9 cellular contexts compared by ENCODE assay signal in the genomic region with DNA sequence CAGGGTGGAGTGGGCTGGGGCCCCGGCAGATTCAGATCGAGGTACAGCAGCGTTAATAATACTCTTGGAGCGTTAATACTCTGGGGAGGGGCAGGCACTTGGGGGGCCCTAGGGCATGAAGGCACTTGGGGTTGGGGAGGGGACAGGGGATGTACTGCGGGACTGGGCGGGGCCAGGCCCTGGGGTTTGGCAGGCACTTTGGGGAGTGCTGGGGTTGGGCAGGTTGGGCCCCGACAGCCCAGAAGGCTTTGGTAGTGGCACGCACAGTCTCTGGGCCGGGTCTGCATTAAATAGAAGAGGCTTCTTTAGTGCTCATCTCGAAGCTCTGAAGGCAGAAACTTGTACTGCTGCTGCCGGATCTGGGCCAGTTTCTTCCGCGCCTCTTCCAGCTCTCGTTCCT. TPM values are rescaled to one million over a fixed set of nuclear protein-coding genes. Genes with fewer than 3 reads are reported as not detected.
A peak's percentile ranks its signal among the peaks of the same experiment; 100 is the strongest.
DNase-seq lines count a peak whose midpoint lies in the region; ATAC-seq lines count a peak whose summit lies in the region.
"Had no signal": no experiment of that assay in that cellular context is flagged by ENCODE, and none has a peak within 500 bp of the region (broad histone marks: within the 10 kb centered on the region; RNA-seq: fewer than 3 reads in every experiment).

No MANE protein-coding gene starts in this region.

- no peaks in the 10 kb centered on the region for H3K27me3 ChIP-seq in MG63

- no peaks in the 10 kb centered on the region for H3K9me3 ChIP-seq in MG63

- no peak overlapping the region for H3K4me3 ChIP-seq in MG63

- H3K27ac Mint-ChIP-seq in memory B cell = peak overlapping the region; percentile 2
- H3K27ac Mint-ChIP-seq: activated CD4-positive, alpha-beta memory T cell treated with anti-CD3 and anti-CD28 coated beads, Interleukin-2, amount 10 ng/mL, durations not matched to agents 7 days and 5 days had no signal

- DNase-seq in MG63 (peak; percentile 2), memory B cell (ENCODE audit: low spot score in 2 of 2) (no peak), NCI-H2029 treated with DMSO at 0.1 percent for 48 hours (lab: John Stamatoyannopoulos, UW) (no peak), T-helper 9 cell (no peak)
- DNase-seq: activated CD4-positive, alpha-beta memory T cell treated with anti-CD3 and anti-CD28 coated beads, Interleukin-2, amount 10 ng/mL, durations not matched to agents 7 days and 5 days; GOT3; occipital lobe had no signal

- peaks cover 79% of the 10 kb centered on the region for H3K36me3 ChIP-seq in MG63

- no peaks in the 10 kb centered on the region for H3K9me3 Mint-ChIP-seq in memory B cell
- H3K9me3 Mint-ChIP-seq: activated CD4-positive, alpha-beta memory T cell treated with anti-CD3 and anti-CD28 coated beads, Interleukin-2, amount 10 ng/mL, durations not matched to agents 7 days and 5 days had no signal

- peaks cover 6% of the 10 kb centered on the region for H3K4me1 Mint-ChIP-seq in memory B cell

- no peak for ATAC-seq in memory B cell (ENCODE audit: low read depth)

- peaks cover 4% of the 10 kb centered on the region for H3K36me3 Mint-ChIP-seq in memory B cell

- no peak overlapping the region for H3K4me3 Mint-ChIP-seq in memory B cell
- H3K4me3 Mint-ChIP-seq: activated CD4-positive, alpha-beta memory T cell treated with anti-CD3 and anti-CD28 coated beads, Interleukin-2, amount 10 ng/mL, durations not matched to agents 7 days and 5 days had no signal

- no peaks in the 10 kb centered on the region for H3K27me3 Mint-ChIP-seq in memory B cell
- H3K27me3 Mint-ChIP-seq: activated CD4-positive, alpha-beta memory T cell treated with anti-CD3 and anti-CD28 coated beads, Interleukin-2, amount 10 ng/mL, durations not matched to agents 7 days and 5 days had no signal

RNA-seq across cellular contexts. Expression of a gene that starts 7.8 kb away (rescaled TPM):
- total RNA-seq in MG63 (2014; rRNA removed; shearing (Covaris generic); ENCODE audit: low replicate concordance) = 2,986 and 3,667 TPM in 2 replicates

RNA-seq across cellular contexts. Expression of a gene that starts 23.8 kb away (rescaled TPM):
- total RNA-seq in MG63 (2014; rRNA removed; shearing (Covaris generic); ENCODE audit: low replicate concordance) = 0.40 TPM in 1 of 2 replicates, not detected in the other
- total RNA-seq: endothelial cell of umbilical vein, G401 had no signal

RNA-seq across cellular contexts. Expression of a gene that starts 32.5 kb away (rescaled TPM):
- total RNA-seq in MG63 (2014; rRNA removed; shearing (Covaris generic); ENCODE audit: low replicate concordance) = 15.5 and 35.6 TPM in 2 replicates

RNA-seq across cellular contexts. Expression of a gene that starts 34.5 kb away (rescaled TPM):
- total RNA-seq in MG63 (2014; rRNA removed; shearing (Covaris generic); ENCODE audit: low replicate concordance) = 453 and 652 TPM in 2 replicates

RNA-seq across cellular contexts. Expression of a gene that starts 35.0 kb away (rescaled TPM):
- 168 and 170 TPM in 2 replicates for total RNA-seq in MG63 (2014; rRNA removed; shearing (Covaris generic); ENCODE audit: low replicate concordance)
